ENCODE assay signal across 20 cellular contexts in the genomic region with DNA sequence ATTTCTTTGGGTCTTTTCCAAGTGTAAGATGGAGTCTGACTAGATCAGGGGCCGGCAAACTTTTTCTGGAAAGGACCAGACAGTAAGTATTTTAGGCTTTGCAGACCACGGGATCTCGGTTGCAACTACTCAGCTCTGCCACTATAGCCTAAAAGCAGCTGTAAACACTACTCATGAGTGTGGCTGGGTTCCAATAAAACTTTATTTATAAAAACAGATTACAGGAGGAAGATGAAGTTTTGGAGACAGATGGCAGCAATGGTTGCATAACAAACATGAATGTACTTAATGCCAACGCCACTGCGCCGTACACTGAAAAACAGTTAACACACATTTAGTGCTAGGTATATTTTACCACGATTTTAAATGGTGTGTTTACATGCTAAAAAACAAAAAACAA.
A peak's percentile ranks its signal among the peaks of the same experiment; 100 is the strongest.
DNase-seq lines count a peak whose midpoint lies in the region; ATAC-seq, FAIRE-seq and TF ChIP-seq lines count a peak whose summit lies in the region.
"Had no signal": no experiment of that assay in that cellular context is flagged by ENCODE, and none has a peak within 500 bp of the region (broad histone marks: within the 10 kb centered on the region; RNA-seq: fewer than 3 reads in every experiment).

No MANE protein-coding gene starts in this region.

- no peak for TF ChIP-seq POLR2A in K562 (conservative IDR thresholded peaks at IDR 0.05)

- ATAC-seq in K562, result no peak
- ATAC-seq: CD8-positive, alpha-beta T cell; GM12878 had no signal

- H3K4me3 ChIP-seq in K562 (no peak overlapping the region), parathyroid adenoma (ENCODE audit: low read depth, low read length) (no peak overlapping the region), A673 (ENCODE audit: low read depth, low read length, poor library complexity, severe bottlenecking) (no peak overlapping the region)
- H3K4me3 ChIP-seq: BLaER1, GM12878, HAP-1 had no signal

- intact Hi-C loops in K562 (cut with micrococcal nuclease), result no loop called here
- intact Hi-C loops in A673 (cut with micrococcal nuclease; ENCODE audit: unreplicated experiment), result loop anchor here (1.0 to 10.0 kb wide), 2 partner anchors 17 to 297 kb away; no protein-coding TSS in a partner anchor

- POLR2A ChIA-PET in K562 (lab: Yijun Ruan, JAX), result no interaction called here
- POLR2A ChIA-PET in A673 (lab: Charles Lee; ENCODE audit: low non-redundant PET), result no interaction called here

- no peak overlapping the region for H3K4me2 ChIP-seq in K562 (ENCODE audit: insufficient read depth, low read length)
- no peak overlapping the region for H3K4me2 ChIP-seq in parathyroid adenoma (ENCODE audit: low read length)
- H3K4me2 ChIP-seq: BLaER1 had no signal

- H3K27ac ChIP-seq in K562 (ENCODE audit: extremely low read depth, low read depth, low read length) (no peak overlapping the region), parathyroid adenoma (no peak overlapping the region), A673 (ENCODE audit: low read depth, low read length, poor library complexity, severe bottlenecking) (no peak overlapping the region)
- H3K27ac ChIP-seq: BLaER1, C4-2B had no signal

- TF ChIP-seq CTCF in K562 (IDR thresholded peaks at IDR 0.05 in 2 of 3, conservative IDR thresholded peaks at IDR 0.05 in 1 of 3; ENCODE audit: insufficient read depth in 2 of 3, low read depth in 1 of 3, low read length in 3 of 3), result no peak
- no peak for TF ChIP-seq CTCF in parathyroid adenoma (IDR thresholded peaks at IDR 0.05)
- no peak for TF ChIP-seq CTCF in A673 (conservative IDR thresholded peaks at IDR 0.05; ENCODE audit: low read depth, low read length)

- CTCF ChIA-PET in K562 (lab: Yijun Ruan, JAX; ENCODE audit: low intra/inter-chr PET ratio), result no interaction called here
- CTCF ChIA-PET in A673 (lab: Charles Lee), result no interaction called here

- FAIRE-seq in K562 (lab: Jason Lieb, UNC), result no peak
- FAIRE-seq: GM12878, GM19239, H54 had no signal

- no peak overlapping the region for H3K9ac ChIP-seq in K562 (ENCODE audit: insufficient read depth in 1 of 2, low read depth in 2 of 2, low read length in 2 of 2)
- no peak overlapping the region for H3K9ac ChIP-seq in parathyroid adenoma
- H3K9ac ChIP-seq: BLaER1 had no signal

- no peak for TF ChIP-seq EP300 in K562 (IDR thresholded peaks at IDR 0.05; ENCODE audit: low read length)

- DNase-seq in MV-4-11 (lab: John Stamatoyannopoulos, UW) (peak; percentile 4), K562 (ENCODE audit: extremely low read depth in 1 of 4, low spot score in 3 of 4) (no peak), A673 (ENCODE audit: low spot score) (no peak), NCI-H526 treated with DMSO at 0.1 percent for 48 hours (lab: John Stamatoyannopoulos, UW) (no peak), SHP77 treated with DMSO at 0.1 percent for 48 hours (lab: John Stamatoyannopoulos, UW) (no peak)
- DNase-seq: Caco-2; CD4-positive, CD25-positive, alpha-beta regulatory T cell; CD8-positive, alpha-beta T cell; DMS153; DND-41; GDM1; GOT3; HFFc6 had no signal

- no peaks in the 10 kb centered on the region for H3K9me1 ChIP-seq in K562 (ENCODE audit: control insufficient read depth, insufficient read depth, low read length)

- no peaks in the 10 kb centered on the region for H4K20me1 ChIP-seq in K562 (replicated peaks; ENCODE audit: control insufficient read depth, insufficient read depth, low read length)
- H4K20me1 ChIP-seq: BLaER1 had no signal

- H3K79me2 ChIP-seq in K562 (ENCODE audit: control insufficient read depth, insufficient read depth, low read length) (no peaks in the 10 kb centered on the region), parathyroid adenoma (no peaks in the 10 kb centered on the region)

- H3K27me3 ChIP-seq in K562 (ENCODE audit: control insufficient read depth in 2 of 2, insufficient read depth in 2 of 2, low read length in 2 of 2) (peaks cover 19 to 34% of the 10 kb centered on the region in 2 experiments; a peak in 3 of 5 replicates), parathyroid adenoma (ENCODE audit: control insufficient read depth, insufficient read depth, low read length) (no peaks in the 10 kb centered on the region), A673 (replicated peaks; ENCODE audit: insufficient read depth, low read depth, low read length, poor library complexity) (no peaks in the 10 kb centered on the region)
- H3K27me3 ChIP-seq: BLaER1 had no signal

- H3K9me3 ChIP-seq in K562 (replicated peaks; ENCODE audit: control insufficient read depth, insufficient read depth, low read depth, low read length) (no peaks in the 10 kb centered on the region), parathyroid adenoma (ENCODE audit: control insufficient read depth, low read length) (no peaks in the 10 kb centered on the region), A673 (ENCODE audit: low read depth, low read length, poor library complexity, severe bottlenecking) (no peaks in the 10 kb centered on the region)
- H3K9me3 ChIP-seq: BLaER1, Caco-2, HAP-1 had no signal

- H3K4me1 ChIP-seq in K562 (replicated peaks in 1 of 2; ENCODE audit: control insufficient read depth in 2 of 2, insufficient read depth in 2 of 2, low read length in 2 of 2), result no peaks in the 10 kb centered on the region
- peaks cover 6% of the 10 kb centered on the region for H3K4me1 ChIP-seq in parathyroid adenoma
- peaks cover 18% of the 10 kb centered on the region for H3K4me1 ChIP-seq in A673 (ENCODE audit: insufficient read depth, low read length, poor library complexity, severe bottlenecking)
- H3K4me1 ChIP-seq: Caco-2, HAP-1 had no signal

- no peak overlapping the region for H2AFZ ChIP-seq in K562 (ENCODE audit: low read depth, low read length)
- H2AFZ ChIP-seq in parathyroid adenoma, result peak overlapping the region; percentile 73

- H3K36me3 ChIP-seq in K562 (ENCODE audit: control insufficient read depth, insufficient read depth, low read length) (no peaks in the 10 kb centered on the region), parathyroid adenoma (ENCODE audit: control insufficient read depth, insufficient read depth, low read length) (no peaks in the 10 kb centered on the region), A673 (ENCODE audit: insufficient read depth, low read length, poor library complexity, severe bottlenecking) (peaks cover 71% of the 10 kb centered on the region)
- H3K36me3 ChIP-seq: BLaER1 had no signal

- TF ChIP-seq RAD21 in K562 (CRISPR knock-in tag; conservative IDR thresholded peaks at IDR 0.05 in 1 of 2, IDR thresholded peaks at IDR 0.05 in 1 of 2), result no peak

- in situ Hi-C loops in K562 (cut with MboI), result loop anchor here (25.0 kb wide), 1 partner anchor 1530 kb away; no protein-coding TSS in a partner anchor

- WGBS in K562 (ENCODE audit: insufficient coverage, low coverage, missing lambda C conversion rate), result under 1% methylated on average over 7 of the region's 7 CpGs

- no TSS peak for BruUV-seq in K562 (replicated peaks; lab: Mats Ljungman, UMichigan)
- no TSS peak for BruUV-seq in A673 (replicated peaks; lab: Mats Ljungman, UMichigan)
